Comparison of ENCODE assay signal across 13 cellular contexts in genomic region chr1:115041654-115042053, GRCh38. TPM values are rescaled to one million over a fixed set of nuclear protein-coding genes. Genes with fewer than 3 reads are reported as not detected.
DNase-seq lines count a peak whose midpoint lies in the region; ATAC-seq and TF ChIP-seq lines count a peak whose summit lies in the region.
"Had no signal": no experiment of that assay in that cellular context is flagged by ENCODE, and none has a peak within 500 bp of the region (broad histone marks: within the 10 kb centered on the region; RNA-seq: fewer than 3 reads in every experiment).

No MANE protein-coding gene starts in this region.

- H3K4me1 Mint-ChIP-seq in CD8-positive, alpha-beta memory T cell, result no peaks in the 10 kb centered on the region
- H3K4me1 Mint-ChIP-seq: natural killer cell had no signal

- TF ChIP-seq CTCF in AG04450 (IDR thresholded peaks at IDR 0.05; ENCODE audit: low read depth, low read length) (peak; percentile 25; the same call in 1 of the 2 replicates), hepatocyte (IDR thresholded peaks at IDR 0.05; ENCODE audit: poor library complexity) (peak; percentile 54), tibial artery (IDR thresholded peaks at IDR 0.05) (no peak), upper lobe of right lung (IDR thresholded peaks at IDR 0.05) (no peak)

- H4K20me1 ChIP-seq in hepatocyte (ENCODE audit: insufficient read depth, poor library complexity, severe bottlenecking), result no peaks in the 10 kb centered on the region

- H3K27ac Mint-ChIP-seq in CD8-positive, alpha-beta memory T cell, result no peak overlapping the region
- H3K27ac Mint-ChIP-seq: CD8-positive, alpha-beta T cell; natural killer cell had no signal

- H3K9me3 Mint-ChIP-seq in CD8-positive, alpha-beta memory T cell, result peaks cover 0 to 6% (median 4%) of the 10 kb centered on the region in 5 donors
- H3K9me3 Mint-ChIP-seq: natural killer cell had no signal

- peaks cover 13% of the 10 kb centered on the region for H3K4me1 ChIP-seq in hepatocyte (ENCODE audit: insufficient read depth)
- H3K4me1 ChIP-seq in CD8-positive, alpha-beta memory T cell (ENCODE audit: insufficient read depth, low read length), result no peaks in the 10 kb centered on the region
- peaks cover 0 to 9% (median 6%) of the 10 kb centered on the region in 4 donors for H3K4me1 ChIP-seq in tibial artery
- no peaks in the 10 kb centered on the region for H3K4me1 ChIP-seq in upper lobe of right lung

- no peaks in the 10 kb centered on the region for H3K9me2 ChIP-seq in hepatocyte (replicated peaks; ENCODE audit: insufficient read depth)

- no peaks in the 10 kb centered on the region for H3K9me3 ChIP-seq in AG04450 (ENCODE audit: control insufficient read depth, insufficient read depth, low read length)
- no peaks in the 10 kb centered on the region for H3K9me3 ChIP-seq in hepatocyte (ENCODE audit: low read depth)
- H3K9me3 ChIP-seq in CD8-positive, alpha-beta memory T cell (ENCODE audit: low read length), result no peaks in the 10 kb centered on the region
- no peaks in the 10 kb centered on the region for H3K9me3 ChIP-seq in tibial artery
- no peaks in the 10 kb centered on the region for H3K9me3 ChIP-seq in upper lobe of right lung

- no peak overlapping the region for H3K4me3 ChIP-seq in AG04450 (ENCODE audit: low read depth, low read length)
- H3K4me3 ChIP-seq in hepatocyte, result no peak overlapping the region
- no peak overlapping the region for H3K4me3 ChIP-seq in CD8-positive, alpha-beta memory T cell (ENCODE audit: low read length)
- H3K4me3 ChIP-seq in tibial artery, result no peak overlapping the region
- no peak overlapping the region for H3K4me3 ChIP-seq in upper lobe of right lung

- H3K36me3 ChIP-seq in hepatocyte (replicated peaks; ENCODE audit: insufficient read depth, low read depth) (no peaks in the 10 kb centered on the region), tibial artery (peaks cover 0 to 36% (median 24%) of the 10 kb centered on the region in 3 donors), upper lobe of right lung (no peaks in the 10 kb centered on the region)
- H3K36me3 ChIP-seq in CD8-positive, alpha-beta memory T cell (ENCODE audit: insufficient read depth, low read length), result no peaks in the 10 kb centered on the region

- H3K4me2 ChIP-seq in hepatocyte, result no peak overlapping the region

- H3K36me3 Mint-ChIP-seq in CD8-positive, alpha-beta memory T cell, result peaks cover 6 to 28% (median 12%) of the 10 kb centered on the region in 3 donors

- no peaks in the 10 kb centered on the region for H3K79me2 ChIP-seq in hepatocyte

- POLR2A ChIA-PET in AG04450 (lab: Yijun Ruan, JAX), result no interaction called here
- POLR2A ChIA-PET in CD8-positive, alpha-beta memory T cell (lab: Charles Lee), result no interaction called here

- CTCF ChIA-PET in AG04450 (lab: Charles Lee), result interaction anchor here (1.1 to 6.7 kb wide), 4 partner anchors 10 to 64 kb away, joined by 6 to 31 read pairs (median 6); no protein-coding TSS in a partner anchor
- CTCF ChIA-PET in CD8-positive, alpha-beta memory T cell (lab: Charles Lee), result interaction anchor here (2.0 kb wide), 1 partner anchor 11 kb away, joined by 5 read pairs; no protein-coding TSS in a partner anchor

- no peaks in the 10 kb centered on the region for H3K27me3 ChIP-seq in AG04450 (ENCODE audit: control insufficient read depth, insufficient read depth, low read length)
- H3K27me3 ChIP-seq in hepatocyte, result no peaks in the 10 kb centered on the region
- H3K27me3 ChIP-seq in CD8-positive, alpha-beta memory T cell (ENCODE audit: insufficient read depth, low read length, poor library complexity, severe bottlenecking), result no peaks in the 10 kb centered on the region
- no peaks in the 10 kb centered on the region for H3K27me3 ChIP-seq in tibial artery
- H3K27me3 ChIP-seq in upper lobe of right lung, result no peaks in the 10 kb centered on the region

- H3K27me3 Mint-ChIP-seq in CD8-positive, alpha-beta memory T cell, result no peaks in the 10 kb centered on the region

- H3K27ac ChIP-seq in AG04450 (ENCODE audit: low read depth, low read length) (no peak overlapping the region), hepatocyte (no peak overlapping the region), tibial artery (no peak overlapping the region), upper lobe of right lung (no peak overlapping the region)
- H3K27ac ChIP-seq in CD8-positive, alpha-beta memory T cell (ENCODE audit: low read depth, low read length), result no peak overlapping the region

- no peak overlapping the region for H3K4me3 Mint-ChIP-seq in CD8-positive, alpha-beta memory T cell
- H3K4me3 Mint-ChIP-seq: CD8-positive, alpha-beta T cell; natural killer cell had no signal

- ATAC-seq in GM19452 (IDR thresholded peaks at IDR 0.05; ENCODE audit: unreplicated experiment) (no peak), upper lobe of right lung (no peak)
- ATAC-seq: CD8-positive, alpha-beta T cell; natural killer cell had no signal

- intact Hi-C loops in tibial artery (cut with DNase I; ENCODE audit: low total_unique reads), result no loop called here
- intact Hi-C loops in upper lobe of right lung (cut with DNase I), result no loop called here

- DNase-seq in AG04450 (ENCODE audit: low read depth, low spot score) (no peak), H4 (ENCODE audit: low spot score) (peak; percentile 9), SW480 (ENCODE audit: low spot score) (peak; percentile 23), hepatocyte (ENCODE audit: low spot score) (peak; percentile 48), tibial artery (no peak), upper lobe of right lung (no peak)
- no peak for DNase-seq in CD8-positive, alpha-beta memory T cell
- DNase-seq: activated gamma-delta T cell treated with Interleukin-2 at 50 U/mL for 16 hours; CD8-positive, alpha-beta T cell; natural killer cell had no signal

- no peak overlapping the region for H2AFZ ChIP-seq in hepatocyte

RNA-seq across cellular contexts. Expression of gene TSHB, which starts 12.0 kb away (rescaled TPM):
- polyA plus RNA-seq in AG04450 (2011; rRNA removed), result not detected in 2 replicates
- polyA minus RNA-seq in AG04450 (2011; rRNA and poly(A)+ RNA removed), result not detected in 2 replicates
- not detected in 2 replicates for total RNA-seq in H4 (2014; rRNA removed; shearing (Covaris generic))
- 1.0 TPM in 1 of 2 replicates, not detected in the other for total RNA-seq in hepatocyte
- polyA plus RNA-seq in hepatocyte, result 0.71 TPM in 1 of 2 replicates, not detected in the other
- not detected for total RNA-seq in CD8-positive, alpha-beta memory T cell
- polyA plus RNA-seq in CD8-positive, alpha-beta memory T cell, result not detected
- not detected for total RNA-seq in upper lobe of right lung
- total RNA-seq: CD8-positive, alpha-beta T cell; fibroblast of lung; natural killer cell; T-helper 1 cell treated with Interleukin-12 subunit alpha and Interleukin-12 subunit beta and Interleukin-4 antibody, amounts not matched to agents 30 ng/mL and 1 ng/mL, for 36 hours had no signal
- polyA plus RNA-seq: fibroblast of lung had no signal

RNA-seq across cellular contexts. Expression of gene TSPAN2, which starts 47.6 kb away (rescaled TPM):
- polyA plus RNA-seq in AG04450 (2011; rRNA removed), result 2.3 and 4.0 TPM in 2 replicates
- 3.0 and 3.2 TPM in 2 replicates for polyA minus RNA-seq in AG04450 (2011; rRNA and poly(A)+ RNA removed)
- total RNA-seq in H4 (2014; rRNA removed; shearing (Covaris generic)), result 1.3 and 3.7 TPM in 2 replicates
- 1.8 and 2.8 TPM in 2 replicates for total RNA-seq in hepatocyte
- polyA plus RNA-seq in hepatocyte, result 1.4 and 4.1 TPM in 2 replicates
- 1 to 10 TPM; 1.3 to 2.0 TPM for total RNA-seq in CD8-positive, alpha-beta memory T cell
- polyA plus RNA-seq in CD8-positive, alpha-beta memory T cell, result 7.1 TPM
- total RNA-seq in upper lobe of right lung, result 6.1 TPM

Comparison
In these comparisons a context has a peak if more than half of its experiments do, and no peak if none do; other contexts are left out.
1. DNase-seq: peak in H4 (single experiment), SW480 (single experiment) and hepatocyte (single experiment); none in AG04450 (single experiment), CD8-positive, alpha-beta memory T cell (0 of 5), tibial artery (0 of 2) and upper lobe of right lung (single experiment).
2. CTCF ChIP-seq: peak in AG04450 (single experiment) and hepatocyte (single experiment); none in tibial artery (0 of 2) and upper lobe of right lung (single experiment).